Comparison of ENCODE assay signal across 1 cellular context in the genomic region with DNA sequence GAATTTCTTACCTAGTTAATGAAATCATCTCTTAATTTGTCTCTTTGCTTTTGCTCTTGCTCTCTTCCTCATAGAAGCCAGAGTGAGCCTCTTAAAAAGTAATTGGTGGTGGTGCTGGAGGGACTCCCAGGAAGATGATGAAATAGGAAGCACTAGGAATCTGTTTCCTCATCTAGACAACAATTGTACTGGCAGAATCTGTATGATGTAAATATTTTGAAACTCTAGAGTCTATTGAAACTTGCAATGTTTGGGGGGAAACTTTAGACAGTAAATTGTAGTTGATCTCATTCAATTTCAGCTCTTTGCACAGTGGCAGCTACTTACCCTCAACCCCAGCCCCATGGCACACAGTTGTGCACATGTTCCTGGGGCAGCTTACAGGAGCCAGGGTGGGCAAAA.
TF ChIP-seq lines count a peak whose summit lies in the region.

No MANE protein-coding gene starts in this region.

TF ChIP-seq in K562, 482 proteins besides CTCF, POLR2A, EP300 and RAD21 (continued from another document and continues in another):
- TF ChIP-seq, protein P1, sequence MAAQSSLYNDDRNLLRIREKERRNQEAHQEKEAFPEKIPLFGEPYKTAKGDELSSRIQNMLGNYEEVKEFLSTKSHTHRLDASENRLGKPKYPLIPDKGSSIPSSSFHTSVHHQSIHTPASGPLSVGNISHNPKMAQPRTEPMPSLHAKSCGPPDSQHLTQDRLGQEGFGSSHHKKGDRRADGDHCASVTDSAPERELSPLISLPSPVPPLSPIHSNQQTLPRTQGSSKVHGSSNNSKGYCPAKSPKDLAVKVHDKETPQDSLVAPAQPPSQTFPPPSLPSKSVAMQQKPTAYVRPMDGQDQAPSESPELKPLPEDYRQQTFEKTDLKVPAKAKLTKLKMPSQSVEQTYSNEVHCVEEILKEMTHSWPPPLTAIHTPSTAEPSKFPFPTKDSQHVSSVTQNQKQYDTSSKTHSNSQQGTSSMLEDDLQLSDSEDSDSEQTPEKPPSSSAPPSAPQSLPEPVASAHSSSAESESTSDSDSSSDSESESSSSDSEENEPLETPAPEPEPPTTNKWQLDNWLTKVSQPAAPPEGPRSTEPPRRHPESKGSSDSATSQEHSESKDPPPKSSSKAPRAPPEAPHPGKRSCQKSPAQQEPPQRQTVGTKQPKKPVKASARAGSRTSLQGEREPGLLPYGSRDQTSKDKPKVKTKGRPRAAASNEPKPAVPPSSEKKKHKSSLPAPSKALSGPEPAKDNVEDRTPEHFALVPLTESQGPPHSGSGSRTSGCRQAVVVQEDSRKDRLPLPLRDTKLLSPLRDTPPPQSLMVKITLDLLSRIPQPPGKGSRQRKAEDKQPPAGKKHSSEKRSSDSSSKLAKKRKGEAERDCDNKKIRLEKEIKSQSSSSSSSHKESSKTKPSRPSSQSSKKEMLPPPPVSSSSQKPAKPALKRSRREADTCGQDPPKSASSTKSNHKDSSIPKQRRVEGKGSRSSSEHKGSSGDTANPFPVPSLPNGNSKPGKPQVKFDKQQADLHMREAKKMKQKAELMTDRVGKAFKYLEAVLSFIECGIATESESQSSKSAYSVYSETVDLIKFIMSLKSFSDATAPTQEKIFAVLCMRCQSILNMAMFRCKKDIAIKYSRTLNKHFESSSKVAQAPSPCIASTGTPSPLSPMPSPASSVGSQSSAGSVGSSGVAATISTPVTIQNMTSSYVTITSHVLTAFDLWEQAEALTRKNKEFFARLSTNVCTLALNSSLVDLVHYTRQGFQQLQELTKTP (IDR thresholded peaks at IDR 0.05; ENCODE audit: low read depth in 1 of 2, partially characterized antibody in 2 of 2): no peak
- TF ChIP-seq MTA3 (IDR thresholded peaks at IDR 0.05; ENCODE audit: borderline replicate concordance) (no peak), E2F8 (IDR thresholded peaks at IDR 0.05; ENCODE audit: low read depth, partially characterized antibody) (no peak), MCM2 (IDR thresholded peaks at IDR 0.05; ENCODE audit: low read depth) (no peak), SOX6 (IDR thresholded peaks at IDR 0.05) (peak; percentile 68; the same call in 1 of the 2 replicates), ZNF143 (CRISPR knock-in tag; IDR thresholded peaks at IDR 0.05) (no peak), ELF2 (CRISPR knock-in tag; IDR thresholded peaks at IDR 0.05) (no peak), RFX7 (CRISPR knock-in tag; IDR thresholded peaks at IDR 0.05) (no peak), DDX20 (tag; IDR thresholded peaks at IDR 0.05; ENCODE audit: low read depth) (no peak), PML (IDR thresholded peaks at IDR 0.05; ENCODE audit: low read length) (no peak), ZNF589 (CRISPR knock-in tag; IDR thresholded peaks at IDR 0.05; ENCODE audit: low read depth) (peak; percentile 94; the same call in 1 of the 2 replicates), ZNF76 (CRISPR knock-in tag; IDR thresholded peaks at IDR 0.05; ENCODE audit: borderline replicate concordance) (no peak), ZKSCAN8 (CRISPR knock-in tag; IDR thresholded peaks at IDR 0.05) (0 out of 2 replicates have a peak, but pooled peaks have one; percentile 41), BRD4 (IDR thresholded peaks at IDR 0.05) (no peak; the same call in 1 of the 2 replicates), FOXP4 (CRISPR knock-in tag; IDR thresholded peaks at IDR 0.05; ENCODE audit: borderline replicate concordance) (no peak), CCAR2 (IDR thresholded peaks at IDR 0.05; ENCODE audit: low read depth, low read length) (no peak), ZNF398 (CRISPR knock-in tag; IDR thresholded peaks at IDR 0.05) (no peak), POLR2AphosphoS2 (IDR thresholded peaks at IDR 0.05; ENCODE audit: low read length) (no peak), POLR2H (tag; IDR thresholded peaks at IDR 0.05; ENCODE audit: low read depth) (peak; percentile 94), ZNF766 (CRISPR knock-in tag; conservative IDR thresholded peaks at IDR 0.05) (peak; percentile 67; the same call in 1 of the 2 replicates), SNAPC5 (CRISPR knock-in tag; IDR thresholded peaks at IDR 0.05) (no peak), PPARD (CRISPR knock-in tag; IDR thresholded peaks at IDR 0.05) (no peak), JUND (IDR thresholded peaks at IDR 0.05; ENCODE audit: borderline replicate concordance, low read depth, low read length) (peak; percentile 54), JUND (tag; IDR thresholded peaks at IDR 0.05; ENCODE audit: borderline replicate concordance, low read depth, low read length) (no peak), CHD2 (IDR thresholded peaks at IDR 0.05; ENCODE audit: low read depth, low read length) (no peak), HSF4 (CRISPR knock-in tag; IDR thresholded peaks at IDR 0.05; ENCODE audit: borderline replicate concordance) (no peak), HNRNPUL1 (IDR thresholded peaks at IDR 0.05; ENCODE audit: low read length) (no peak), NEUROD1 (IDR thresholded peaks at IDR 0.05; ENCODE audit: borderline replicate concordance, low read depth, low read length, partially characterized antibody) (no peak), CEBPG (CRISPR knock-in tag; IDR thresholded peaks at IDR 0.05) (no peak), CEBPG (tag; conservative IDR thresholded peaks at IDR 0.05 in 1 of 2, IDR thresholded peaks at IDR 0.05 in 1 of 2) (peak; percentile 97 to 99), HNRNPLL (IDR thresholded peaks at IDR 0.05; ENCODE audit: low read depth, low read length, poor library complexity, severe bottlenecking) (no peak), CBX3 (IDR thresholded peaks at IDR 0.05; ENCODE audit: borderline replicate concordance in 1 of 2, low read length in 2 of 2) (no peak), ZBTB34 (CRISPR knock-in tag; IDR thresholded peaks at IDR 0.05) (no peak), TRIM24 (IDR thresholded peaks at IDR 0.05) (peak; percentile 26 to 80; a peak in 1 of 4 replicates), ATF7 (IDR thresholded peaks at IDR 0.05) (peak; percentile 55; the same call in 1 of the 2 replicates), MBD2 (IDR thresholded peaks at IDR 0.05; ENCODE audit: borderline replicate concordance, low read depth) (no peak), NONO (IDR thresholded peaks at IDR 0.05; ENCODE audit: low read depth in 2 of 2, low read length in 1 of 2) (no peak)
- TF ChIP-seq, protein P2, sequence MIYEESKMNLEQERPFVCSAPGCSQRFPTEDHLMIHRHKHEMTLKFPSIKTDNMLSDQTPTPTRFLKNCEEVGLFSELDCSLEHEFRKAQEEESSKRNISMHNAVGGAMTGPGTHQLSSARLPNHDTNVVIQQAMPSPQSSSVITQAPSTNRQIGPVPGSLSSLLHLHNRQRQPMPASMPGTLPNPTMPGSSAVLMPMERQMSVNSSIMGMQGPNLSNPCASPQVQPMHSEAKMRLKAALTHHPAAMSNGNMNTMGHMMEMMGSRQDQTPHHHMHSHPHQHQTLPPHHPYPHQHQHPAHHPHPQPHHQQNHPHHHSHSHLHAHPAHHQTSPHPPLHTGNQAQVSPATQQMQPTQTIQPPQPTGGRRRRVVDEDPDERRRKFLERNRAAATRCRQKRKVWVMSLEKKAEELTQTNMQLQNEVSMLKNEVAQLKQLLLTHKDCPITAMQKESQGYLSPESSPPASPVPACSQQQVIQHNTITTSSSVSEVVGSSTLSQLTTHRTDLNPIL (CRISPR knock-in tag; IDR thresholded peaks at IDR 0.05): no peak
- TF ChIP-seq, protein P3, sequence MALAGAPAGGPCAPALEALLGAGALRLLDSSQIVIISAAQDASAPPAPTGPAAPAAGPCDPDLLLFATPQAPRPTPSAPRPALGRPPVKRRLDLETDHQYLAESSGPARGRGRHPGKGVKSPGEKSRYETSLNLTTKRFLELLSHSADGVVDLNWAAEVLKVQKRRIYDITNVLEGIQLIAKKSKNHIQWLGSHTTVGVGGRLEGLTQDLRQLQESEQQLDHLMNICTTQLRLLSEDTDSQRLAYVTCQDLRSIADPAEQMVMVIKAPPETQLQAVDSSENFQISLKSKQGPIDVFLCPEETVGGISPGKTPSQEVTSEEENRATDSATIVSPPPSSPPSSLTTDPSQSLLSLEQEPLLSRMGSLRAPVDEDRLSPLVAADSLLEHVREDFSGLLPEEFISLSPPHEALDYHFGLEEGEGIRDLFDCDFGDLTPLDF (CRISPR knock-in tag; IDR thresholded peaks at IDR 0.05): no peak
- TF ChIP-seq, protein P4, sequence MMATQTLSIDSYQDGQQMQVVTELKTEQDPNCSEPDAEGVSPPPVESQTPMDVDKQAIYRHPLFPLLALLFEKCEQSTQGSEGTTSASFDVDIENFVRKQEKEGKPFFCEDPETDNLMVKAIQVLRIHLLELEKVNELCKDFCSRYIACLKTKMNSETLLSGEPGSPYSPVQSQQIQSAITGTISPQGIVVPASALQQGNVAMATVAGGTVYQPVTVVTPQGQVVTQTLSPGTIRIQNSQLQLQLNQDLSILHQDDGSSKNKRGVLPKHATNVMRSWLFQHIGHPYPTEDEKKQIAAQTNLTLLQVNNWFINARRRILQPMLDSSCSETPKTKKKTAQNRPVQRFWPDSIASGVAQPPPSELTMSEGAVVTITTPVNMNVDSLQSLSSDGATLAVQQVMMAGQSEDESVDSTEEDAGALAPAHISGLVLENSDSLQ (IDR thresholded peaks at IDR 0.05): no peak
- TF ChIP-seq, protein P5, sequence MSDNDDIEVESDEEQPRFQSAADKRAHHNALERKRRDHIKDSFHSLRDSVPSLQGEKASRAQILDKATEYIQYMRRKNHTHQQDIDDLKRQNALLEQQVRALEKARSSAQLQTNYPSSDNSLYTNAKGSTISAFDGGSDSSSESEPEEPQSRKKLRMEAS (CRISPR knock-in tag; IDR thresholded peaks at IDR 0.05): no peak
- TF ChIP-seq, protein P6, sequence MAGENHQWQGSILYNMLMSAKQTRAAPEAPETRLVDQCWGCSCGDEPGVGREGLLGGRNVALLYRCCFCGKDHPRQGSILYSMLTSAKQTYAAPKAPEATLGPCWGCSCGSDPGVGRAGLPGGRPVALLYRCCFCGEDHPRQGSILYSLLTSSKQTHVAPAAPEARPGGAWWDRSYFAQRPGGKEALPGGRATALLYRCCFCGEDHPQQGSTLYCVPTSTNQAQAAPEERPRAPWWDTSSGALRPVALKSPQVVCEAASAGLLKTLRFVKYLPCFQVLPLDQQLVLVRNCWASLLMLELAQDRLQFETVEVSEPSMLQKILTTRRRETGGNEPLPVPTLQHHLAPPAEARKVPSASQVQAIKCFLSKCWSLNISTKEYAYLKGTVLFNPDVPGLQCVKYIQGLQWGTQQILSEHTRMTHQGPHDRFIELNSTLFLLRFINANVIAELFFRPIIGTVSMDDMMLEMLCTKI (IDR thresholded peaks at IDR 0.05; ENCODE audit: partially characterized antibody): no peak
